ENCODE assay signal across 11 cellular contexts in the genomic region with DNA sequence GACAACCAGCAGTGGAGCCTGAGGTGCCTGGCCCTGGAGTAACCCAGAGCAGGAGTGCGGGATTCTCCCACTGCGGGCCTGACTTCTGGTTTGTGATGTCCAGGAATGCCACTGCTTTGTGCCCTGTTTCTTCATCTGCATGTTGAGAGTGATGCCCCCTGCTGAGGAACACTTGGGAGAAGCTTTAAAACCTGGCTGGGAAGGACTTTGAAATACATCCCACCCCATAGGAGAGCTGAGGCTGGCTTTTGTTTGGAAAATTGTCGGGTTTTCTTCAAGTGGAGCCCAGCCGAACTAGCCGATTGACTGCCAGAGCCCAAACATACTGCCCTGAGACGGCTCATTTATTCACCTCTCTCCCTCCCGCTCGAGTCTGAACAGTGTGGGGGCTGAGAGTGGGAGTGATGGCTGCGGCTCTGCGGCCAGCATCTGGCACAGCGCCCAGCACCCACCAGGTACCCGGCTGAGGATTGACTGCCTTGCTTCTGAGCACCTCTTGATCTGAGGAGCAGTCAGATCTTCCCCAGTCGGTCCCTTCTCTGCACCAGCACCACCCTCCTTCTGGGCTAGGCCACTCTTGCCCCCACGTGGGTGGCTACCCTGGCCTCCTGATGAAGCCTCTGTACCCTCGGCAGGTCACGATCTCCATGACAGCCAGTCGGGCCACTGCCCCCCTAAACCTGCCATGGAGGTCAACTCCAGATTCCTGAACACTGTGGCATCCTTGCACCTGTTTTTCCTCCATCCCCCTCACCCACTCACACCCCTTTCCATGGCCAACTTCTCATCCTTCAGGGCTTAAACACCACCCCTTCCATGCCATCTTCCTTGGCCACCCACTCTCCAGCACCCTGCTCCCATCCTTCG.
DNase-seq lines count a peak whose midpoint lies in the region; ATAC-seq and TF ChIP-seq lines count a peak whose summit lies in the region.
"Had no signal": no experiment of that assay in that cellular context is flagged by ENCODE, and none has a peak within 500 bp of the region (broad histone marks: within the 10 kb centered on the region; RNA-seq: fewer than 3 reads in every experiment).

No MANE protein-coding gene starts in this region.

- intact Hi-C loops in adrenal gland (cut with DNase I): no loop called here

- H3K36me3 ChIP-seq in BLaER1 (no peaks in the 10 kb centered on the region; the same call in 1 of the 2 replicates), adrenal gland (replicated peaks in 1 of 2) (no peaks in the 10 kb centered on the region)

- 0 out of 2 replicates have a peak overlapping the region, but pooled peaks have one; percentile 9 for H3K27ac ChIP-seq in BLaER1
- no peak overlapping the region for H3K27ac ChIP-seq in adrenal gland
- H3K27ac ChIP-seq: body of pancreas had no signal

- no peak overlapping the region for H3K9ac ChIP-seq in BLaER1

- H3K9me3 ChIP-seq in BLaER1 (no peaks in the 10 kb centered on the region), adrenal gland (replicated peaks in 1 of 3) (no peaks in the 10 kb centered on the region)
- H3K9me3 ChIP-seq: body of pancreas had no signal

- H3K4me3 ChIP-seq in BLaER1 (no peak overlapping the region), adrenal gland (no peak overlapping the region)
- H3K4me3 ChIP-seq: body of pancreas had no signal

- H4K20me1 ChIP-seq in BLaER1: no peaks in the 10 kb centered on the region

- H3K27me3 ChIP-seq in BLaER1 (no peaks in the 10 kb centered on the region), adrenal gland (no peaks in the 10 kb centered on the region)
- H3K27me3 ChIP-seq: body of pancreas had no signal

- TF ChIP-seq POLR2A in adrenal gland (IDR thresholded peaks at IDR 0.05): no peak

- WGBS in adrenal gland, 4 donors: 77 to 81% (median 79%) methylated on average over 13 to 18 of the region's 18 CpGs

- ATAC-seq in GM19467 (IDR thresholded peaks at IDR 0.05; ENCODE audit: unreplicated experiment): no peak
- ATAC-seq: body of pancreas, right cardiac atrium had no signal

- DNase-seq in EH (ENCODE audit: low read depth) (peak; percentile 31), NCI-H524 (lab: John Stamatoyannopoulos, UW) (peak; percentile 71 to 83), left kidney (ENCODE audit: low read depth, low spot score) (peak; percentile 73), DMS53 treated with DMSO at 0.1 percent for 48 hours (lab: John Stamatoyannopoulos, UW; ENCODE audit: unreplicated experiment) (no peak), adrenal gland (no peak)
- DNase-seq: activated CD4-positive, CD25-positive, alpha-beta regulatory T cell; body of pancreas; right cardiac atrium; SHP77 treated with DMSO at 0.1 percent for 48 hours had no signal

- TF ChIP-seq CTCF in adrenal gland (IDR thresholded peaks at IDR 0.05): no peak

- H3K4me1 ChIP-seq in BLaER1 (peaks cover 58% of the 10 kb centered on the region), adrenal gland (replicated peaks in 1 of 2) (no peaks in the 10 kb centered on the region)

- no peak overlapping the region for H3K4me2 ChIP-seq in BLaER1

Comparison
In these comparisons a context has a peak if more than half of its experiments do, and no peak if none do; other contexts are left out.
1. DNase-seq: peak in EH (single experiment), NCI-H524 (2 of 2) and left kidney (single experiment); none in DMS53 treated with DMSO at 0.1 percent for 48 hours (single experiment) and adrenal gland (0 of 7).